In the genomic region with DNA sequence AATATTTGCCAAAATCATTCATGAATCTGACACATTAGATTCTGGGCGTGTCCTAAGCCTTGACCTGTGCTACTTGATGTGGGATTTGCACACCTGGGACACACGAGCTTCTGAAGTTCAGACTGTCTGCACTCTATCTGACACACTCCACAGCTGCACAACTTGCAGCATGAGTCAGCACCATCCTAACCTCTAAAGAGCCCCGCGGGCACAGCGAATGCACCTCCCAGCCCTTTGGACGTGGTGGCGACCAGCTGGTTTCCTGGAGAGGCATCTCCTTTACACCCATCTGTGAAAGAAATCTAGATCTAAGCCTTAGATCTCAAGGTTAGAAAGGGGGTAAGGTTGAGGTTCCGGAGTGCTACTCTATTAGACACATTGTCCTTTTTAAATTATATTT, we compare ENCODE assay signal across 10 cellular contexts.
DNase-seq lines count a peak whose midpoint lies in the region; ATAC-seq and TF ChIP-seq lines count a peak whose summit lies in the region.
"Had no signal": no experiment of that assay in that cellular context is flagged by ENCODE, and none has a peak within 500 bp of the region (broad histone marks: within the 10 kb centered on the region; RNA-seq: fewer than 3 reads in every experiment).

No MANE protein-coding gene starts in this region.

- no peak overlapping the region for H3K27ac Mint-ChIP-seq in CD8-positive, alpha-beta T cell

- no peaks in the 10 kb centered on the region for H3K4me1 Mint-ChIP-seq in CD8-positive, alpha-beta T cell (ENCODE audit: low read depth)

- POLR2A ChIA-PET in CD8-positive, alpha-beta T cell (lab: Charles Lee) = no interaction called here

- CTCF ChIA-PET in CD8-positive, alpha-beta T cell (lab: Charles Lee) = no interaction called here

- no peaks in the 10 kb centered on the region for H3K36me3 Mint-ChIP-seq in CD8-positive, alpha-beta T cell

- H3K4me1 ChIP-seq in heart left ventricle = peaks cover 0 to 90% (median 56%) of the 10 kb centered on the region in 12 donors
- no peaks in the 10 kb centered on the region for H3K4me1 ChIP-seq in CD8-positive, alpha-beta T cell (ENCODE audit: insufficient read depth, low read length)
- H3K4me1 ChIP-seq in mucosa of descending colon (ENCODE audit: low read depth) = no peaks in the 10 kb centered on the region
- no peaks in the 10 kb centered on the region for H3K4me1 ChIP-seq in uterus

- H3K27me3 ChIP-seq in heart left ventricle = no peaks in the 10 kb centered on the region
- no peaks in the 10 kb centered on the region for H3K27me3 ChIP-seq in CD8-positive, alpha-beta T cell (ENCODE audit: insufficient read depth, low read length)
- H3K27me3 ChIP-seq in uterus = no peaks in the 10 kb centered on the region

- H3K4me3 ChIP-seq in NB4 (ENCODE audit: low read depth, low read length) (no peak overlapping the region), heart left ventricle (no peak overlapping the region), mucosa of descending colon (no peak overlapping the region), uterus (no peak overlapping the region)
- no peak overlapping the region for H3K4me3 ChIP-seq in CD8-positive, alpha-beta T cell (ENCODE audit: low read depth, low read length)

- TF ChIP-seq POLR2A in NB4 (IDR thresholded peaks at IDR 0.05; ENCODE audit: extremely low read depth, insufficient read length) (no peak), heart left ventricle (IDR thresholded peaks at IDR 0.05) (no peak), uterus (IDR thresholded peaks at IDR 0.05) (no peak)

- H3K27ac ChIP-seq in heart left ventricle (peak overlapping the region in 11 of 12 donors; percentile 1 to 86 (median 32)), uterus (no peak overlapping the region)
- H3K27ac ChIP-seq in CD8-positive, alpha-beta T cell (ENCODE audit: low read depth, low read length) = no peak overlapping the region

- no peaks in the 10 kb centered on the region for H3K9me3 Mint-ChIP-seq in CD8-positive, alpha-beta T cell

- H3K4me3 Mint-ChIP-seq in CD8-positive, alpha-beta T cell = no peak overlapping the region

- TF ChIP-seq CTCF in NB4 (IDR thresholded peaks at IDR 0.05; ENCODE audit: low read depth, low read length) = no peak
- no peak for TF ChIP-seq CTCF in heart left ventricle (IDR thresholded peaks at IDR 0.05)
- TF ChIP-seq CTCF in CD8-positive, alpha-beta T cell (IDR thresholded peaks at IDR 0.05) = no peak
- no peak for TF ChIP-seq CTCF in mucosa of descending colon (IDR thresholded peaks at IDR 0.05)
- no peak for TF ChIP-seq CTCF in uterus (IDR thresholded peaks at IDR 0.05)

- DNase-seq in NB4 (ENCODE audit: low read depth) (peak; percentile 45), heart left ventricle (peak in 1 of 5 donors; percentile 54), mucosa of descending colon (no peak), SIG-M5 treated with dmso at 0.1 percent for 504 hours (lab: John Stamatoyannopoulos, UW; ENCODE audit: unreplicated experiment) (no peak), uterus (no peak)
- DNase-seq in CD8-positive, alpha-beta T cell = no peak
- DNase-seq: foreskin fibroblast, H7 had no signal

- intact Hi-C loops in heart left ventricle (cut with DNase I) (loop anchor here in 1 of 10 donors (10.0 kb wide), 1 partner anchor 282 kb away; no protein-coding TSS in a partner anchor), mucosa of descending colon (cut with DNase I, micrococcal nuclease) (no loop called here), uterus (cut with DNase I; ENCODE audit: low total_unique reads) (loop anchor here (10.0 kb wide), 1 partner anchor 788 kb away; no protein-coding TSS in a partner anchor)
- intact Hi-C loops in CD8-positive, alpha-beta T cell (cut with DNase I, micrococcal nuclease) = no loop called here

- ATAC-seq in GM18498 (IDR thresholded peaks at IDR 0.05; ENCODE audit: unreplicated experiment) = peak; percentile 46
- ATAC-seq in GM21717 (IDR thresholded peaks at IDR 0.05; ENCODE audit: unreplicated experiment) = peak; percentile 76
- ATAC-seq in heart left ventricle = peak in 3 of 4 donors; percentile 51 to 66 (median 56)
- no peak for ATAC-seq in CD8-positive, alpha-beta T cell
- no peak for ATAC-seq in mucosa of descending colon

- H3K9me3 ChIP-seq in heart left ventricle (no peaks in the 10 kb centered on the region), mucosa of descending colon (no peaks in the 10 kb centered on the region), uterus (no peaks in the 10 kb centered on the region)
- H3K9me3 ChIP-seq in CD8-positive, alpha-beta T cell (ENCODE audit: low read length) = no peaks in the 10 kb centered on the region

- H3K27me3 Mint-ChIP-seq in CD8-positive, alpha-beta T cell (ENCODE audit: low read depth) = peaks cover 7% of the 10 kb centered on the region

- WGBS in heart left ventricle, 4 donors = 44 to 64% (median 51%) methylated on average over 8 of the region's 8 CpGs

- H3K36me3 ChIP-seq in heart left ventricle (peaks cover 0 to 11% (median 0%) of the 10 kb centered on the region in 9 donors), mucosa of descending colon (ENCODE audit: low read depth) (no peaks in the 10 kb centered on the region), uterus (no peaks in the 10 kb centered on the region)
- no peaks in the 10 kb centered on the region for H3K36me3 ChIP-seq in CD8-positive, alpha-beta T cell (ENCODE audit: insufficient read depth, low read length)

Comparison
In these comparisons a context has a peak if more than half of its experiments do, and no peak if none do; other contexts are left out.
1. ATAC-seq: peak in GM18498 (single experiment), GM21717 (single experiment) and heart left ventricle (3 of 4); none in CD8-positive, alpha-beta T cell (single experiment) and mucosa of descending colon (single experiment).
2. H3K27ac ChIP-seq: peak in heart left ventricle (11 of 12); none in CD8-positive, alpha-beta T cell (single experiment) and uterus (0 of 2).